Comparison of ENCODE assay signal across 10 cellular contexts in genomic region chr17:76733618-76733957, GRCh38. TPM values are rescaled to one million over a fixed set of nuclear protein-coding genes. Genes with fewer than 3 reads are reported as not detected.
DNase-seq lines count a peak whose midpoint lies in the region; ATAC-seq and TF ChIP-seq lines count a peak whose summit lies in the region.
"Had no signal": no experiment of that assay in that cellular context is flagged by ENCODE, and none has a peak within 500 bp of the region (broad histone marks: within the 10 kb centered on the region; RNA-seq: fewer than 3 reads in every experiment).

No MANE protein-coding gene starts in this region.

- no peak overlapping the region for H2AFZ ChIP-seq in OCI-LY3 (ENCODE audit: low read depth, low read length)

- H3K79me2 ChIP-seq in OCI-LY3 (ENCODE audit: low read length): peaks cover 90% of the 10 kb centered on the region

- no peak for ATAC-seq in gastrocnemius medialis
- no peak for ATAC-seq in HG03439 (IDR thresholded peaks at IDR 0.05; ENCODE audit: unreplicated experiment)

- H3K4me3 ChIP-seq in OCI-LY3 (ENCODE audit: low read length) (peak overlapping the region; percentile 98), gastrocnemius medialis (no peak overlapping the region)

- no peaks in the 10 kb centered on the region for H3K9me3 ChIP-seq in OCI-LY3 (ENCODE audit: insufficient read depth, low read length)
- no peaks in the 10 kb centered on the region for H3K9me3 ChIP-seq in gastrocnemius medialis

- H3K27me3 ChIP-seq in OCI-LY3 (ENCODE audit: low read depth, low read length) (no peaks in the 10 kb centered on the region), gastrocnemius medialis (no peaks in the 10 kb centered on the region)

- H3K27ac Mint-ChIP-seq in T-helper 2 cell treated with Interferon-gamma antibody and Interleukin-4, amounts not matched to agents 5 μg/mL and 100 μg/mL, for 36 hours: peak overlapping the region; percentile 98
- peak overlapping the region; percentile 79 for H3K27ac Mint-ChIP-seq in endothelial cell (ENCODE audit: unreplicated experiment)

- DNase-seq in T-helper 2 cell treated with Interferon-gamma antibody and Interleukin-4, amounts not matched to agents 5 μg/mL and 100 μg/mL, for 36 hours (ENCODE audit: low spot score): no peak
- DNase-seq in T-helper 2 cell (no peak), endothelial cell (ENCODE audit: low spot score) (no peak), gastrocnemius medialis (no peak), AG08395 (ENCODE audit: low spot score) (no peak), D341Med (ENCODE audit: low spot score) (no peak)
- DNase-seq: H7, KG1 had no signal

- no peak for TF ChIP-seq CTCF in OCI-LY3 (IDR thresholded peaks at IDR 0.05; ENCODE audit: low read depth, low read length)
- TF ChIP-seq CTCF in endothelial cell (IDR thresholded peaks at IDR 0.05; ENCODE audit: unreplicated experiment): no peak
- TF ChIP-seq CTCF in gastrocnemius medialis (IDR thresholded peaks at IDR 0.05 in 4 of 5, conservative IDR thresholded peaks at IDR 0.05 in 1 of 5): no peak

- intact Hi-C loops in gastrocnemius medialis (cut with DNase I; ENCODE audit: low total_unique reads): loop anchor here (10.0 kb wide), 1 partner anchor 469 kb away; the partner anchor contains the start of gene UBALD2

- no peaks in the 10 kb centered on the region for H3K9me3 Mint-ChIP-seq in T-helper 2 cell treated with Interferon-gamma antibody and Interleukin-4, amounts not matched to agents 5 μg/mL and 100 μg/mL, for 36 hours
- no peaks in the 10 kb centered on the region for H3K9me3 Mint-ChIP-seq in endothelial cell (ENCODE audit: unreplicated experiment)

- H3K27me3 Mint-ChIP-seq in T-helper 2 cell treated with Interferon-gamma antibody and Interleukin-4, amounts not matched to agents 5 μg/mL and 100 μg/mL, for 36 hours (ENCODE audit: low read depth): no peaks in the 10 kb centered on the region
- peaks cover 13% of the 10 kb centered on the region for H3K27me3 Mint-ChIP-seq in endothelial cell (ENCODE audit: unreplicated experiment)

- H3K9ac ChIP-seq in OCI-LY3 (ENCODE audit: low read length): peak overlapping the region; percentile 99; the same call in 1 of the 2 replicates

- peaks cover 58% of the 10 kb centered on the region for H3K36me3 ChIP-seq in OCI-LY3 (replicated peaks; ENCODE audit: low read depth, low read length)
- H3K36me3 ChIP-seq in gastrocnemius medialis: peaks cover 3 to 46% of the 10 kb centered on the region in 2 donors

- in situ Hi-C loops in gastrocnemius medialis (cut with MboI; ENCODE audit: low sequenced_read_pairs in 4 of 4): no loop called here

- peak overlapping the region; percentile 96 for H3K4me3 Mint-ChIP-seq in T-helper 2 cell treated with Interferon-gamma antibody and Interleukin-4, amounts not matched to agents 5 μg/mL and 100 μg/mL, for 36 hours
- peak overlapping the region; percentile 88 for H3K4me3 Mint-ChIP-seq in endothelial cell (ENCODE audit: unreplicated experiment)

- H4K20me1 ChIP-seq in OCI-LY3 (ENCODE audit: insufficient read depth, low read length): peaks cover 49% of the 10 kb centered on the region

- TF ChIP-seq POLR2A in gastrocnemius medialis (IDR thresholded peaks at IDR 0.05): no peak

- H3K4me2 ChIP-seq in OCI-LY3 (ENCODE audit: low read length): peak overlapping the region; percentile 92

- H3K27ac ChIP-seq in OCI-LY3 (ENCODE audit: low read length) (peak overlapping the region; percentile 84), gastrocnemius medialis (peak overlapping the region; percentile 96 to 99 (median 99))

- peaks cover 59% of the 10 kb centered on the region for H3K36me3 Mint-ChIP-seq in T-helper 2 cell treated with Interferon-gamma antibody and Interleukin-4, amounts not matched to agents 5 μg/mL and 100 μg/mL, for 36 hours (ENCODE audit: low read depth)
- peaks cover 31% of the 10 kb centered on the region for H3K36me3 Mint-ChIP-seq in endothelial cell (ENCODE audit: low read depth, unreplicated experiment)

- H3K4me1 ChIP-seq in OCI-LY3 (ENCODE audit: low read length) (peaks cover 25% of the 10 kb centered on the region), gastrocnemius medialis (peaks cover 56 to 57% of the 10 kb centered on the region in 2 donors)

- peaks cover 34% of the 10 kb centered on the region for H3K4me1 Mint-ChIP-seq in T-helper 2 cell treated with Interferon-gamma antibody and Interleukin-4, amounts not matched to agents 5 μg/mL and 100 μg/mL, for 36 hours (ENCODE audit: low read depth)
- peaks cover 35% of the 10 kb centered on the region for H3K4me1 Mint-ChIP-seq in endothelial cell (ENCODE audit: unreplicated experiment)

RNA-seq across cellular contexts. Expression of gene SRSF2, which starts 3.5 kb away (rescaled TPM):
- total RNA-seq in endothelial cell (ENCODE audit: unreplicated experiment) (215 TPM), gastrocnemius medialis (100 to 1,000 TPM in 2 of 4 donors, 10 to 100 TPM in 2; 75.0 to 148 (median 90.4) TPM)

RNA-seq across cellular contexts. Expression of gene MFSD11, which starts 4.3 kb away (rescaled TPM):
- total RNA-seq in endothelial cell (ENCODE audit: unreplicated experiment) (37.3 TPM), gastrocnemius medialis (10 to 100 TPM; 14.0 to 24.2 (median 19.5) TPM)

RNA-seq across cellular contexts. Expression of gene METTL23, which starts 6.9 kb away (rescaled TPM):
- total RNA-seq in endothelial cell (ENCODE audit: unreplicated experiment): 30.5 TPM
- total RNA-seq in gastrocnemius medialis: 10 to 100 TPM; 23.9 to 35.5 (median 29.7) TPM

RNA-seq across cellular contexts. Expression of gene JMJD6, which starts 7.2 kb away (rescaled TPM):
- total RNA-seq in endothelial cell (ENCODE audit: unreplicated experiment) (25.6 TPM), gastrocnemius medialis (10 to 100 TPM; 29.7 to 42.9 (median 41.7) TPM)

RNA-seq across cellular contexts. Expression of gene MXRA7, which starts 22.8 kb away (rescaled TPM):
- 51.6 TPM for total RNA-seq in endothelial cell (ENCODE audit: unreplicated experiment)
- 10 to 100 TPM; 24.3 to 43.0 (median 30.6) TPM for total RNA-seq in gastrocnemius medialis
